ENCODE assay signal across 1 cellular context in the genomic region with DNA sequence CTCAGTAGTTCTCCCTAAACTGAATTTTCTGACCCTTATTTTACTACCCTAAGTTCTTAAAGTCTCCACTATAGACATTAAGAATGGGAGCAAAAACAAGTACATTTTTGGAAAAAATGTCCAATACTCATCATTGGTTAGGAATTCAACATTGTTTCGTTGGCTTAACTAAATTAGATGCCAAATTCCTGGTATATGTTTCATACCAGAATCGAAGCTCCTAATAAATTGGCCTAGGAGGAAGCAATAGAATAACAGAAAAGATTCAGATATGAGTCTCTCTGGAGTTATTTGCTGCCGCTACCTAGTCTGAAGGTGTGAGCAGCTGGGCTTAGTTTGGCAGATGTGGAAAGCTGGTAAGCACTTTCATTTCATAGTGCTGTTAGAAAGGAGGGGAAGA.
TF ChIP-seq lines count a peak whose summit lies in the region.

No MANE protein-coding gene starts in this region.

TF ChIP-seq in SK-N-SH, 30 proteins besides CTCF, POLR2A, EP300 and RAD21 (continued from another document):
- TF ChIP-seq, protein P1, sequence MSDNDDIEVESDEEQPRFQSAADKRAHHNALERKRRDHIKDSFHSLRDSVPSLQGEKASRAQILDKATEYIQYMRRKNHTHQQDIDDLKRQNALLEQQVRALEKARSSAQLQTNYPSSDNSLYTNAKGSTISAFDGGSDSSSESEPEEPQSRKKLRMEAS (IDR thresholded peaks at IDR 0.05; ENCODE audit: low read depth): no peak
- TF ChIP-seq FOXJ3 (CRISPR knock-in tag; IDR thresholded peaks at IDR 0.05) (no peak), SMC3 (IDR thresholded peaks at IDR 0.05; ENCODE audit: low read depth, low read length) (no peak), GABPA (IDR thresholded peaks at IDR 0.05; ENCODE audit: low read depth) (no peak), MEF2A (IDR thresholded peaks at IDR 0.05; ENCODE audit: borderline replicate concordance, low read depth) (0 out of 2 replicates have a peak, but pooled peaks have one; percentile 40), FOSL2 (IDR thresholded peaks at IDR 0.05; ENCODE audit: borderline replicate concordance, low read depth) (peak; percentile 60), RXRA (IDR thresholded peaks at IDR 0.05; ENCODE audit: borderline replicate concordance, low read depth) (no peak), NRF1 (IDR thresholded peaks at IDR 0.05; ENCODE audit: low read depth, low read length) (no peak), JUND (IDR thresholded peaks at IDR 0.05) (peak; percentile 54)
- TF ChIP-seq, protein P2, sequence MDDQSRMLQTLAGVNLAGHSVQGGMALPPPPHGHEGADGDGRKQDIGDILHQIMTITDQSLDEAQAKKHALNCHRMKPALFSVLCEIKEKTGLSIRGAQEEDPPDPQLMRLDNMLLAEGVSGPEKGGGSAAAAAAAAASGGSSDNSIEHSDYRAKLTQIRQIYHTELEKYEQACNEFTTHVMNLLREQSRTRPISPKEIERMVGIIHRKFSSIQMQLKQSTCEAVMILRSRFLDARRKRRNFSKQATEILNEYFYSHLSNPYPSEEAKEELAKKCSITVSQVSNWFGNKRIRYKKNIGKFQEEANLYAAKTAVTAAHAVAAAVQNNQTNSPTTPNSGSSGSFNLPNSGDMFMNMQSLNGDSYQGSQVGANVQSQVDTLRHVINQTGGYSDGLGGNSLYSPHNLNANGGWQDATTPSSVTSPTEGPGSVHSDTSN (IDR thresholded peaks at IDR 0.05): no peak
TF ChIP-seq in SK-N-SH: peak in this region for 6.
